In the genomic region with DNA sequence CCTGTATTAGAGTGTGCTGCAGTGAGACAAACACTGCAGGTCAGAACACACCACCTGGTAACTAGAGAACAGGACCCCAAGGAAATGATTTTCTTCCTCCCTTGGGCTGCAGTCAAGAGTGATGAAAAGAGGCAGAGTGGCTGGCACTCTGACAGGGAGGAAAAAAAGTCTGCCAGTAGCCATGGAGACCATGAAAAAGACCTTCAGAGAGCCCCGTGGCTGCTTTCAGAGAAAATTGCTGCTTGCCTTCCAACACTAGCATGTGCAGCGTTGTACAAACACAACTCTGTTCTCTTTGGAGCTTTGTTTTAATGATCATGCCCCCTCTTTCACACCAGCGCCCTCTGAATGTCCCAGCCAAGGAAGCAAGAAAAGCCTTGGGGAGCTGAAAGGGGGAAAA, we compare ENCODE assay signal across 11 cellular contexts.
DNase-seq lines count a peak whose midpoint lies in the region; ATAC-seq, FAIRE-seq and TF ChIP-seq lines count a peak whose summit lies in the region.
"Had no signal": no experiment of that assay in that cellular context is flagged by ENCODE, and none has a peak within 500 bp of the region (broad histone marks: within the 10 kb centered on the region; RNA-seq: fewer than 3 reads in every experiment).

No MANE protein-coding gene starts in this region.

- ATAC-seq in HG03175 (IDR thresholded peaks at IDR 0.05; ENCODE audit: unreplicated experiment): no peak
- no peak for ATAC-seq in HG03025 (IDR thresholded peaks at IDR 0.05; ENCODE audit: low FRiP score, unreplicated experiment)

- no peaks in the 10 kb centered on the region for H3K36me3 Mint-ChIP-seq in endodermal cell (ENCODE audit: low read depth)
- no peaks in the 10 kb centered on the region for H3K36me3 Mint-ChIP-seq in neural progenitor cell

- H3K9ac ChIP-seq in endodermal cell (ENCODE audit: extremely low read depth, low read length, poor library complexity, severe bottlenecking): no peak overlapping the region
- H3K9ac ChIP-seq in neural progenitor cell: no peak overlapping the region

- DNase-seq in Ammon's horn (ENCODE audit: low spot score): peak; percentile 84
- DNase-seq in NCI-H1436 (lab: John Stamatoyannopoulos, UW): peak; percentile 41
- DNase-seq in endodermal cell: no peak
- peak; percentile 3 for DNase-seq in neural progenitor cell (ENCODE audit: low spot score)
- DNase-seq in SW 1271 (lab: John Stamatoyannopoulos, UW): no peak
- DNase-seq in HTR-8/SVneo (ENCODE audit: insufficient read length, low spot score): no peak
- DNase-seq: activated naive CD4-positive, alpha-beta T cell treated with anti-CD3 and anti-CD28 coated beads, Interleukin-2, amount 10 ng/mL, durations not matched to agents 7 days and 5 days; heart right ventricle; uterus had no signal

- WGBS in endodermal cell (ENCODE audit: insufficient coverage in 1 of 2, insufficient read length in 1 of 2), 2 experiments: 45 to 83% methylated on average over 1 to 3 of the region's 3 CpGs

- no peaks in the 10 kb centered on the region for H3K79me2 ChIP-seq in neural progenitor cell (ENCODE audit: low read depth)

- H2AFZ ChIP-seq in neural progenitor cell (replicated peaks): peak overlapping the region; percentile 15

- H3K27me3 Mint-ChIP-seq in endodermal cell (ENCODE audit: insufficient read depth) (no peaks in the 10 kb centered on the region), neural progenitor cell (ENCODE audit: insufficient read depth, low read depth) (peaks cover 9% of the 10 kb centered on the region)
- H3K27me3 Mint-ChIP-seq: activated naive CD4-positive, alpha-beta T cell treated with anti-CD3 and anti-CD28 coated beads, Interleukin-2, amount 10 ng/mL, durations not matched to agents 7 days and 5 days had no signal

- no peaks in the 10 kb centered on the region for H4K20me1 ChIP-seq in neural progenitor cell (ENCODE audit: low read depth)

- no peaks in the 10 kb centered on the region for H3K27me3 ChIP-seq in endodermal cell (ENCODE audit: control insufficient read depth, insufficient read depth, low read length, poor library complexity, severe bottlenecking)
- no peaks in the 10 kb centered on the region for H3K27me3 ChIP-seq in neural progenitor cell
- H3K27me3 ChIP-seq: heart right ventricle, uterus had no signal

- TF ChIP-seq CTCF in endodermal cell (conservative IDR thresholded peaks at IDR 0.05) (no peak), neural progenitor cell (IDR thresholded peaks at IDR 0.05) (no peak)

- H3K4me3 Mint-ChIP-seq in endodermal cell: no peak overlapping the region
- H3K4me3 Mint-ChIP-seq in neural progenitor cell: peak overlapping the region; percentile 66
- H3K4me3 Mint-ChIP-seq: activated naive CD4-positive, alpha-beta T cell treated with anti-CD3 and anti-CD28 coated beads, Interleukin-2, amount 10 ng/mL, durations not matched to agents 7 days and 5 days had no signal

- H3K4me1 Mint-ChIP-seq in endodermal cell (peaks cover 23% of the 10 kb centered on the region), neural progenitor cell (peaks cover 31% of the 10 kb centered on the region)

- H3K36me3 ChIP-seq in endodermal cell (ENCODE audit: control insufficient read depth, insufficient read depth, low read length): no peaks in the 10 kb centered on the region
- H3K36me3 ChIP-seq in neural progenitor cell: no peaks in the 10 kb centered on the region
- H3K36me3 ChIP-seq: heart right ventricle, uterus had no signal

- H3K4me3 ChIP-seq in endodermal cell (ENCODE audit: low read length): no peak overlapping the region
- no peak overlapping the region for H3K4me3 ChIP-seq in neural progenitor cell
- H3K4me3 ChIP-seq: heart right ventricle, uterus had no signal

- H3K27ac Mint-ChIP-seq in endodermal cell (no peak overlapping the region), neural progenitor cell (peak overlapping the region; percentile 91)
- H3K27ac Mint-ChIP-seq: activated naive CD4-positive, alpha-beta T cell treated with anti-CD3 and anti-CD28 coated beads, Interleukin-2, amount 10 ng/mL, durations not matched to agents 7 days and 5 days had no signal

- no peaks in the 10 kb centered on the region for H3K9me3 Mint-ChIP-seq in endodermal cell
- no peaks in the 10 kb centered on the region for H3K9me3 Mint-ChIP-seq in neural progenitor cell
- H3K9me3 Mint-ChIP-seq: activated naive CD4-positive, alpha-beta T cell treated with anti-CD3 and anti-CD28 coated beads, Interleukin-2, amount 10 ng/mL, durations not matched to agents 7 days and 5 days had no signal

- H3K9me3 ChIP-seq in endodermal cell (ENCODE audit: control insufficient read depth, low read length) (no peaks in the 10 kb centered on the region), neural progenitor cell (ENCODE audit: low read depth) (no peaks in the 10 kb centered on the region)
- H3K9me3 ChIP-seq: heart right ventricle, uterus had no signal

- no peaks in the 10 kb centered on the region for H3F3A ChIP-seq in neural progenitor cell (ENCODE audit: low read depth)

- FAIRE-seq in HTR-8/SVneo (lab: Jason Lieb, UNC): no peak

- H3K4me2 ChIP-seq in neural progenitor cell: no peak overlapping the region

- H3K27ac ChIP-seq in endodermal cell (ENCODE audit: low read depth, low read length): peak overlapping the region; percentile 77
- no peak overlapping the region for H3K27ac ChIP-seq in neural progenitor cell
- H3K27ac ChIP-seq: uterus had no signal

- H3K4me1 ChIP-seq in endodermal cell (ENCODE audit: control insufficient read depth, insufficient read depth, low read length) (peaks cover 3% of the 10 kb centered on the region), neural progenitor cell (peaks cover 17% of the 10 kb centered on the region)
- H3K4me1 ChIP-seq: uterus had no signal

Comparison
In these comparisons a context has a peak if more than half of its experiments do, and no peak if none do; other contexts are left out.
1. DNase-seq: peak in Ammon's horn (single experiment), NCI-H1436 (single experiment) and neural progenitor cell (single experiment); none in endodermal cell (single experiment), SW 1271 (0 of 2) and HTR-8/SVneo (single experiment).